8 cellular contexts compared by ENCODE assay signal in genomic region chr7:72953901-72954562, GRCh38. TPM values are rescaled to one million over a fixed set of nuclear protein-coding genes. Genes with fewer than 3 reads are reported as not detected.
DNase-seq lines count a peak whose midpoint lies in the region; ATAC-seq and TF ChIP-seq lines count a peak whose summit lies in the region.
"Not testable (repeated sequence)": the region's sequence is repeated elsewhere in the genome, so short reads cannot be mapped to it uniquely, and the experiment has no call there.

No MANE protein-coding gene starts in this region.

- H3K9me3 Mint-ChIP-seq in activated CD8-positive, alpha-beta T cell treated with anti-CD3 and anti-CD28 coated beads for 36 hours: not testable (repeated sequence)

- H3K4me3 Mint-ChIP-seq in activated CD8-positive, alpha-beta T cell treated with anti-CD3 and anti-CD28 coated beads for 36 hours: peak overlapping the region; percentile 40

- not testable (repeated sequence) for TF ChIP-seq POLR2A in esophagus muscularis mucosa (IDR thresholded peaks at IDR 0.05; ENCODE audit: low read depth); stomach (IDR thresholded peaks at IDR 0.05)

- TF ChIP-seq CTCF in GM12875 (IDR thresholded peaks at IDR 0.05; ENCODE audit: borderline replicate concordance, insufficient read depth, low read depth, low read length); activated CD8-positive, alpha-beta T cell treated with anti-CD3 and anti-CD28 coated beads for 36 hours (IDR thresholded peaks at IDR 0.05); esophagus muscularis mucosa (IDR thresholded peaks at IDR 0.05); lung (IDR thresholded peaks at IDR 0.05; ENCODE audit: control extremely low read depth, extremely low read depth); stomach (IDR thresholded peaks at IDR 0.05): not testable (repeated sequence)

- H3K4me1 ChIP-seq in esophagus muscularis mucosa; lung (ENCODE audit: control insufficient read depth in 2 of 2, insufficient read depth in 2 of 2, low read length in 2 of 2); stomach: not testable (repeated sequence)

- not testable (repeated sequence) for H3K27ac ChIP-seq in esophagus muscularis mucosa (replicated peaks in 1 of 4); lung (ENCODE audit: low read depth in 1 of 2, low read length in 1 of 2); stomach

- not testable (repeated sequence) for H3K4me1 Mint-ChIP-seq in activated CD8-positive, alpha-beta T cell treated with anti-CD3 and anti-CD28 coated beads for 36 hours (ENCODE audit: low read depth)

- WGBS in esophagus muscularis mucosa: no CpG with 5 or more reads among the region's 43 CpGs
- WGBS in lung, 2 donors: 7 to 13% methylated on average over 2 to 3 of the region's 43 CpGs
- WGBS in stomach, 5 donors: 0 to 18% (median 8%) methylated on average over 1 to 2 of the region's 43 CpGs; no CpG with 5 or more reads in 1 of the 5 donors

- CTCF ChIA-PET in activated CD8-positive, alpha-beta T cell treated with anti-CD3 and anti-CD28 coated beads for 36 hours (lab: Charles Lee): not testable (repeated sequence)

- not testable (repeated sequence) for H3K27me3 ChIP-seq in esophagus muscularis mucosa; lung (ENCODE audit: control insufficient read depth, insufficient read depth); stomach

- not testable (repeated sequence) for H3K9me3 ChIP-seq in esophagus muscularis mucosa; lung (ENCODE audit: control insufficient read depth in 2 of 2, insufficient read depth in 1 of 2, low read length in 1 of 2); stomach

- H3K36me3 ChIP-seq in esophagus muscularis mucosa (peaks cover 8 to 10% (median 8%) of the 10 kb centered on the region in 4 donors), stomach (peaks cover 0 to 11% (median 9%) of the 10 kb centered on the region in 4 donors)
- H3K36me3 ChIP-seq in lung (ENCODE audit: control insufficient read depth in 2 of 2, insufficient read depth in 2 of 2, low read length in 2 of 2): not testable (repeated sequence)

- not testable (repeated sequence) for H3K27ac Mint-ChIP-seq in activated CD8-positive, alpha-beta T cell treated with anti-CD3 and anti-CD28 coated beads for 36 hours

- POLR2A ChIA-PET in activated CD8-positive, alpha-beta T cell treated with anti-CD3 and anti-CD28 coated beads for 36 hours (lab: Charles Lee): not testable (repeated sequence)

- not testable (repeated sequence) for TF ChIP-seq EP300 in esophagus muscularis mucosa (IDR thresholded peaks at IDR 0.05); stomach (IDR thresholded peaks at IDR 0.05)

- H3K27me3 Mint-ChIP-seq in activated CD8-positive, alpha-beta T cell treated with anti-CD3 and anti-CD28 coated beads for 36 hours: not testable (repeated sequence)

- peak; percentile 20 for ATAC-seq in GM19468 (IDR thresholded peaks at IDR 0.05; ENCODE audit: extremely low read depth, unreplicated experiment)
- ATAC-seq in HG02840 (IDR thresholded peaks at IDR 0.05; ENCODE audit: low FRiP score, unreplicated experiment): peak; percentile 43
- ATAC-seq in HG03520 (IDR thresholded peaks at IDR 0.05; ENCODE audit: unreplicated experiment): peak; percentile 34
- ATAC-seq in activated CD8-positive, alpha-beta T cell treated with anti-CD3 and anti-CD28 coated beads for 36 hours: peak; percentile 53
- ATAC-seq in lung (ENCODE audit: insufficient read depth, low FRiP score): peak; percentile 38

- H3K4me3 ChIP-seq in GM12875 (ENCODE audit: low read depth, low read length) (peak overlapping the region; percentile 29), esophagus muscularis mucosa (peak overlapping the region; percentile 45 to 58 (median 47)), stomach (peak overlapping the region; percentile 36 to 47 (median 40))
- H3K4me3 ChIP-seq in lung: not testable (repeated sequence)

- intact Hi-C loops in activated CD8-positive, alpha-beta T cell treated with anti-CD3 and anti-CD28 coated beads for 36 hours (cut with micrococcal nuclease); esophagus muscularis mucosa (cut with DNase I); stomach (cut with DNase I; ENCODE audit: low total_unique reads): not testable (repeated sequence)

- not testable (repeated sequence) for H3K36me3 Mint-ChIP-seq in activated CD8-positive, alpha-beta T cell treated with anti-CD3 and anti-CD28 coated beads for 36 hours (ENCODE audit: low read depth)

- not testable (repeated sequence) for DNase-seq in activated CD8-positive, alpha-beta T cell treated with anti-CD3 and anti-CD28 coated beads for 36 hours; esophagus muscularis mucosa (ENCODE audit: extremely low spot score); lung (ENCODE audit: low spot score); stomach

RNA-seq across cellular contexts. Expression of gene TRIM74, which starts 15.2 kb away (rescaled TPM):
- total RNA-seq in activated CD8-positive, alpha-beta T cell treated with anti-CD3 and anti-CD28 coated beads for 36 hours: not detected
- total RNA-seq in esophagus muscularis mucosa (1 to 10 TPM in 1 of 4 donors, not detected in 3; 1.2 TPM), lung (1 to 10 TPM in 1 of 2 donors, not detected in 1; 1.5 TPM), stomach (1 to 10 TPM in 1 of 5 donors, not detected in 4; 3.1 TPM)
- polyA plus RNA-seq in lung (under 1 TPM; 0.37 to 0.53 TPM), stomach (10 to 100 TPM in 1 of 3 donors, 1 to 10 TPM in 2; 6.2 to 14.1 (median 7.9) TPM)

RNA-seq across cellular contexts. Expression of gene POM121, which starts 29.1 kb away (rescaled TPM):
- 10 to 100 TPM; 72.6 to 73.6 TPM for total RNA-seq in activated CD8-positive, alpha-beta T cell treated with anti-CD3 and anti-CD28 coated beads for 36 hours
- 10 to 100 TPM; 15.6 to 26.2 (median 17.2) TPM for total RNA-seq in esophagus muscularis mucosa
- 10 to 100 TPM; 15.4 to 38.0 TPM for total RNA-seq in lung
- polyA plus RNA-seq in lung: 10 to 100 TPM; 14.5 to 17.7 TPM
- total RNA-seq in stomach: 10 to 100 TPM; 12.1 to 66.3 (median 23.9) TPM
- 1 to 10 TPM; 7.5 to 9.8 (median 7.5) TPM for polyA plus RNA-seq in stomach
